10 cellular contexts compared by ENCODE assay signal in genomic region chr3:58487140-58487886, GRCh38. TPM values are rescaled to one million over a fixed set of nuclear protein-coding genes. Genes with fewer than 3 reads are reported as not detected.
DNase-seq lines count a peak whose midpoint lies in the region; ATAC-seq, FAIRE-seq and TF ChIP-seq lines count a peak whose summit lies in the region.
"Had no signal": no experiment of that assay in that cellular context is flagged by ENCODE, and none has a peak within 500 bp of the region (broad histone marks: within the 10 kb centered on the region; RNA-seq: fewer than 3 reads in every experiment).

No MANE protein-coding gene starts in this region.

- no peak for TF ChIP-seq CTCF in heart left ventricle (IDR thresholded peaks at IDR 0.05)

- H3K4me3 ChIP-seq in heart left ventricle, result no peak overlapping the region
- H3K4me3 ChIP-seq: mucosa of descending colon had no signal

- no peaks in the 10 kb centered on the region for H3K36me3 ChIP-seq in heart left ventricle

- TF ChIP-seq POLR2A in heart left ventricle (IDR thresholded peaks at IDR 0.05), result no peak

- no peaks in the 10 kb centered on the region for H3K9me3 ChIP-seq in heart left ventricle
- H3K9me3 ChIP-seq: mucosa of descending colon had no signal

- ATAC-seq in heart left ventricle (peak in 1 of 4 donors; percentile 23), Right ventricle myocardium superior (ENCODE audit: poor library complexity) (no peak), HG02885 (IDR thresholded peaks at IDR 0.05; ENCODE audit: poor library complexity, unreplicated experiment) (no peak)
- ATAC-seq: activated CD8-positive, alpha-beta memory T cell treated with anti-CD3 and anti-CD28 coated beads, Interleukin-2, amount 10 ng/mL, durations not matched to agents 7 days and 5 days; mucosa of descending colon had no signal

- intact Hi-C loops in heart left ventricle (cut with DNase I) (loop anchor here in 2 of 10 donors (5.0 kb wide), 2 partner anchors 50 to 160 kb away; no protein-coding TSS in a partner anchor), Right ventricle myocardium superior (cut with DNase I) (no loop called here)

- H3K27me3 ChIP-seq in heart left ventricle, result no peaks in the 10 kb centered on the region

- H3K4me1 ChIP-seq in heart left ventricle, result peaks cover 0 to 61% (median 17%) of the 10 kb centered on the region in 12 donors

- FAIRE-seq in urothelium cell line (lab: Jason Lieb, UNC), result peak; percentile 69

- 69 to 79% (median 74%) methylated on average over 18 of the region's 18 CpGs for WGBS in heart left ventricle, 4 donors

- H3K27ac ChIP-seq in heart left ventricle, result peak overlapping the region in 1 of 12 donors; percentile 32

- peak in 3 of 5 donors; percentile 26 to 67 (median 39) for DNase-seq in heart left ventricle
- DNase-seq in Right ventricle myocardium superior, result no peak
- peak in 43 of 58 donors; percentile 8 to 85 (median 46) for DNase-seq in anterior cingulate cortex (lab: John Stamatoyannopoulos, UW)
- DNase-seq in iris pigment epithelial cell (ENCODE audit: low read depth), result peak; percentile 68
- DNase-seq in urothelium cell line (ENCODE audit: low spot score), result peak; percentile 60
- no peak for DNase-seq in activated effector memory CD4-positive, alpha-beta T cell treated with Interleukin-2 at 50 U/mL for 16 hours
- DNase-seq in activated CD8-positive, alpha-beta memory T cell treated with anti-CD3 and anti-CD28 coated beads for 24 hours, result no peak
- DNase-seq: activated CD8-positive, alpha-beta memory T cell treated with anti-CD3 and anti-CD28 coated beads, Interleukin-2, amount 10 ng/mL, durations not matched to agents 7 days and 5 days had no signal

RNA-seq across cellular contexts. Expression of gene KCTD6, which starts 4.6 kb away (rescaled TPM):
- total RNA-seq in heart left ventricle, result 10 to 100 TPM in 1 of 9 donors, 1 to 10 TPM in 8; 5.7 to 10.5 (median 6.9) TPM
- 1 to 10 TPM; 6.8 to 7.0 TPM for polyA plus RNA-seq in heart left ventricle
- 6.9 TPM for total RNA-seq in Right ventricle myocardium superior

RNA-seq across cellular contexts. Expression of gene ACOX2, which starts 49.7 kb away (rescaled TPM):
- total RNA-seq in heart left ventricle, result 10 to 100 TPM; 17.6 to 41.9 (median 31.1) TPM
- polyA plus RNA-seq in heart left ventricle, result 10 to 100 TPM in 1 of 2 donors, 1 to 10 TPM in 1; 6.6 to 38.4 TPM
- total RNA-seq in Right ventricle myocardium superior, result 33.3 TPM
- total RNA-seq: activated CD8-positive, alpha-beta memory T cell treated with anti-CD3 and anti-CD28 coated beads, Interleukin-2, amount 10 ng/mL, durations not matched to agents 7 days and 5 days had no signal

RNA-seq across cellular contexts. Expression of gene PDHB, which starts 53.7 kb away (rescaled TPM):
- total RNA-seq in heart left ventricle (100 to 1,000 TPM; 154 to 274 (median 192) TPM), Right ventricle myocardium superior (209 TPM)
- polyA plus RNA-seq in heart left ventricle, result 100 to 1,000 TPM; 133 to 257 TPM

Comparison
In these comparisons a context has a peak if more than half of its experiments do, and no peak if none do; other contexts are left out.
1. DNase-seq: peak in heart left ventricle (3 of 5), anterior cingulate cortex (43 of 58), iris pigment epithelial cell (single experiment) and urothelium cell line (single experiment); none in Right ventricle myocardium superior (single experiment), activated effector memory CD4-positive, alpha-beta T cell treated with Interleukin-2 at 50 U/mL for 16 hours (single experiment) and activated CD8-positive, alpha-beta memory T cell treated with anti-CD3 and anti-CD28 coated beads for 24 hours (single experiment).